Comparison of ENCODE assay signal across 1 cellular context in the genomic region with DNA sequence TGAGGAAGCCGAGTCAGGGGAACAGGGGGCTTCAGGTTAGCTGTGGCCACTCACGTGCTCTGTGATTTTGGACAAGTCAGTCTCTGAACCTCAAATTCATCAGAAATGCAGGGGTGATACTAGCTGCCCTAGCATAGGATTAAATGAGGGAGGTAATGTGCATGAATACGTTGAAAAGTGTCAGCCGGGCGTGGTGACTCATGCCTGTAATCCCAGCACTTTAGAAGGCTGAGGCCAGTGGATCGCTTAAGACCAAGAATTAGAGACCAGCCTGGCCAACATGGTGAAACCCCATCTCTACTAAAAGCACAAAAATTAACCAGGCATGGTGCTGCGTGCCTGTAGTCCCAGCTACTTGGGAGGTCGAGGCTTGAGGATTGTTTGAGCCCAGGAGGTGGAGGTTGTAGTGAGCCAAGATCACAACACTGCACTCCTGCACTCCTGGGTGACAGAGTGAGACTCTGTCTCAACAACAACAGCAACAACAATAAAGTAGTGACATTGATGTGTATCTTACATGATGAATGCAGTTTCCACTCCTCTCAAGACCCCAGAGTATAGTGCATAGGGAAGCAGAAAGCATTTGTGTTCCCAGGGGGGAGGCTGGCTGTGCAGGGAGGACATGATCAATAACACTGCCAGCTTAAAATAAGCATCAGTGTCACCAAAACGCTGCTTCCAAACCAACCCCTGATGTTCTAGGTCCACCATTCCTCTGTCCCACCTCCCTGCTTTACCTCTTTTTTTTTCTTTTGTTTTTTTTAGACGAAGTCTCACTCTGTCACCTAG.
TF ChIP-seq lines count a peak whose summit lies in the region.

No MANE protein-coding gene starts in this region.

TF ChIP-seq in HepG2, 621 proteins besides CTCF, POLR2A, EP300 and RAD21 (continued from another document):
- no peak for TF ChIP-seq HMGXB4 (CRISPR knock-in tag; IDR thresholded peaks at IDR 0.05; ENCODE audit: borderline replicate concordance in 1 of 2, low read depth in 1 of 2)
- TF ChIP-seq, protein P1, sequence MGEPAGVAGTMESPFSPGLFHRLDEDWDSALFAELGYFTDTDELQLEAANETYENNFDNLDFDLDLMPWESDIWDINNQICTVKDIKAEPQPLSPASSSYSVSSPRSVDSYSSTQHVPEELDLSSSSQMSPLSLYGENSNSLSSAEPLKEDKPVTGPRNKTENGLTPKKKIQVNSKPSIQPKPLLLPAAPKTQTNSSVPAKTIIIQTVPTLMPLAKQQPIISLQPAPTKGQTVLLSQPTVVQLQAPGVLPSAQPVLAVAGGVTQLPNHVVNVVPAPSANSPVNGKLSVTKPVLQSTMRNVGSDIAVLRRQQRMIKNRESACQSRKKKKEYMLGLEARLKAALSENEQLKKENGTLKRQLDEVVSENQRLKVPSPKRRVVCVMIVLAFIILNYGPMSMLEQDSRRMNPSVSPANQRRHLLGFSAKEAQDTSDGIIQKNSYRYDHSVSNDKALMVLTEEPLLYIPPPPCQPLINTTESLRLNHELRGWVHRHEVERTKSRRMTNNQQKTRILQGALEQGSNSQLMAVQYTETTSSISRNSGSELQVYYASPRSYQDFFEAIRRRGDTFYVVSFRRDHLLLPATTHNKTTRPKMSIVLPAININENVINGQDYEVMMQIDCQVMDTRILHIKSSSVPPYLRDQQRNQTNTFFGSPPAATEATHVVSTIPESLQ (CRISPR knock-in tag; conservative IDR thresholded peaks at IDR 0.05) = no peak
